Comparison of ENCODE assay signal across 21 cellular contexts in the genomic region with DNA sequence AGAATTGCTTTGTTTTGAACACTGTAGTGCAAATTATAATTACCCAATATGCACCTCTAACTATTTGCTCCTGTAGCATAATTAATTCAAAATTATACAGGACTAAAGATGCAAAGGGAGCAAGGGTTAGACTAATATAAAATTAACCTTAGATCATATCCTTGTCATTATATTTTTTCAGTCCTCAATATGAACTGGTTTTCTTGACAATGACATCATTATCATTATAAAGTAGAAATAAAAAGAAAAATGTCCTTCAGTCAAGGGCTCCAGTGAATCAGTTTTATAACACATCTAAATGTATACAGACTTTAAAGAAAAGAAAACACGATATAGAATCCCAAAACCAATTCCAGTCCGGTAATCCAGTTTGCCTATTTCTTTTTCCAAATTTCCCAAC. TPM values are rescaled to one million over a fixed set of nuclear protein-coding genes. Genes with fewer than 3 reads are reported as not detected.
DNase-seq lines count a peak whose midpoint lies in the region; ATAC-seq, FAIRE-seq and TF ChIP-seq lines count a peak whose summit lies in the region.
"Had no signal": no experiment of that assay in that cellular context is flagged by ENCODE, and none has a peak within 500 bp of the region (broad histone marks: within the 10 kb centered on the region; RNA-seq: fewer than 3 reads in every experiment).

No MANE protein-coding gene starts in this region.

- DNase-seq in A549 (ENCODE audit: low read depth in 1 of 2, low spot score in 1 of 2) (no peak), endodermal cell (no peak), upper lobe of left lung (no peak), NCI-H526 treated with DMSO at 0.1 percent for 48 hours (lab: John Stamatoyannopoulos, UW) (no peak), Ammon's horn (ENCODE audit: low spot score) (no peak), anterior cingulate cortex (lab: John Stamatoyannopoulos, UW) (no peak)
- DNase-seq: 8988T; BE2C; CD8-positive, alpha-beta T cell; COR-L47; DMS153; DMS79 treated with DMSO at 0.1 percent for 48 hours; KBM-7 had no signal

- H3K9ac ChIP-seq in endodermal cell (ENCODE audit: extremely low read depth, low read length, poor library complexity, severe bottlenecking): no peak overlapping the region

- FAIRE-seq in A549 (lab: Jason Lieb, UNC): no peak
- FAIRE-seq: D721Med, G401.6, GM12892, GM19239 had no signal

- 93% methylated on average over 2 of the region's 2 CpGs for WGBS in A549 (ENCODE audit: missing lambda C conversion rate)
- WGBS in endodermal cell (ENCODE audit: insufficient coverage in 1 of 2, insufficient read length in 1 of 2), 2 experiments: 86% methylated on average over 2 of the region's 2 CpGs; no CpG with 5 or more reads in 1 of the 2 experiments
- WGBS in upper lobe of left lung, 2 donors: 93 to 94% methylated on average over 2 of the region's 2 CpGs

- no peak for TF ChIP-seq RAD21 in A549 (conservative IDR thresholded peaks at IDR 0.05 in 1 of 2, IDR thresholded peaks at IDR 0.05 in 1 of 2)

- peak overlapping the region; percentile 72 to 88; a peak in 4 of 6 replicates for H3K27ac ChIP-seq in A549
- no peak overlapping the region for H3K27ac ChIP-seq in HEK293 (ENCODE audit: extremely low read depth, low read depth, low read length)
- peak overlapping the region; percentile 36 for H3K27ac ChIP-seq in endodermal cell (ENCODE audit: low read depth, low read length)
- H3K27ac ChIP-seq in upper lobe of left lung: peak overlapping the region in 3 of 4 donors; percentile 59 to 81 (median 65)
- H3K27ac ChIP-seq: C4-2B, HL-60 had no signal

- CTCF ChIA-PET in A549 (lab: Yijun Ruan, JAX) (no interaction called here), HEK293 (lab: Yijun Ruan, JAX) (no interaction called here)

- no peaks in the 10 kb centered on the region for H3K27me3 ChIP-seq in endodermal cell (ENCODE audit: control insufficient read depth, insufficient read depth, low read length, poor library complexity, severe bottlenecking)
- H3K27me3 ChIP-seq in upper lobe of left lung: no peaks in the 10 kb centered on the region
- H3K27me3 ChIP-seq: BE2C had no signal

- ATAC-seq in A549 (no peak), upper lobe of left lung (ENCODE audit: low FRiP score in 2 of 2) (no peak)
- ATAC-seq: CD8-positive, alpha-beta T cell; HCT116 had no signal

- H3K27ac Mint-ChIP-seq in endodermal cell: no peak overlapping the region

- H3K36me3 ChIP-seq in HEK293 (ENCODE audit: control insufficient read depth in 2 of 2, insufficient read depth in 1 of 2, low read length in 2 of 2) (no peaks in the 10 kb centered on the region), endodermal cell (ENCODE audit: control insufficient read depth, insufficient read depth, low read length) (no peaks in the 10 kb centered on the region), upper lobe of left lung (no peaks in the 10 kb centered on the region)
- H3K36me3 ChIP-seq: BE2C had no signal

- no peak overlapping the region for H3K4me3 Mint-ChIP-seq in endodermal cell
- H3K4me3 Mint-ChIP-seq: CD8-positive, alpha-beta T cell had no signal

- H3K9me3 ChIP-seq in A549 (no peaks in the 10 kb centered on the region), HEK293 (ENCODE audit: control insufficient read depth, insufficient read depth, low read depth, low read length) (no peaks in the 10 kb centered on the region), endodermal cell (ENCODE audit: control insufficient read depth, low read length) (no peaks in the 10 kb centered on the region), upper lobe of left lung (no peaks in the 10 kb centered on the region)
- H3K9me3 ChIP-seq: BE2C had no signal

- H3K4me2 ChIP-seq in A549: peak overlapping the region; percentile 5; the same call in 1 of the 3 replicates

- no peaks in the 10 kb centered on the region for H3K4me1 Mint-ChIP-seq in endodermal cell

- TF ChIP-seq CTCF in A549 (IDR thresholded peaks at IDR 0.05) (no peak), HEK293 (tag by site-specific recombination; IDR thresholded peaks at IDR 0.05) (no peak), endodermal cell (conservative IDR thresholded peaks at IDR 0.05) (no peak), upper lobe of left lung (IDR thresholded peaks at IDR 0.05) (no peak)

- no peaks in the 10 kb centered on the region for H3K9me3 Mint-ChIP-seq in endodermal cell
- H3K9me3 Mint-ChIP-seq: CD8-positive, alpha-beta T cell had no signal

- TF ChIP-seq POLR2A in A549 (IDR thresholded peaks at IDR 0.05; ENCODE audit: low read length): no peak
- no peak for TF ChIP-seq POLR2A in upper lobe of left lung (IDR thresholded peaks at IDR 0.05)

- no peak overlapping the region for H3K4me3 ChIP-seq in A549
- H3K4me3 ChIP-seq in HEK293 (ENCODE audit: low read depth, low read length): no peak overlapping the region
- no peak overlapping the region for H3K4me3 ChIP-seq in endodermal cell (ENCODE audit: low read length)
- no peak overlapping the region for H3K4me3 ChIP-seq in upper lobe of left lung

- TF ChIP-seq EP300 in A549 (IDR thresholded peaks at IDR 0.05) (no peak), upper lobe of left lung (IDR thresholded peaks at IDR 0.05) (no peak)

- H3K27me3 Mint-ChIP-seq in endodermal cell (ENCODE audit: insufficient read depth): no peaks in the 10 kb centered on the region

- no peaks in the 10 kb centered on the region for H3K36me3 Mint-ChIP-seq in endodermal cell (ENCODE audit: low read depth)
- H3K36me3 Mint-ChIP-seq: CD8-positive, alpha-beta T cell had no signal

- POLR2A ChIA-PET in A549 (lab: Yijun Ruan, JAX): no interaction called here
- POLR2A ChIA-PET in HEK293 (lab: Yijun Ruan, JAX): no interaction called here

- H3K4me1 ChIP-seq in A549 (peaks cover 28% of the 10 kb centered on the region), HEK293 (ENCODE audit: control insufficient read depth, insufficient read depth, low read length) (peaks cover 10% of the 10 kb centered on the region), endodermal cell (ENCODE audit: control insufficient read depth, insufficient read depth, low read length) (no peaks in the 10 kb centered on the region), upper lobe of left lung (peaks cover 44 to 64% (median 54%) of the 10 kb centered on the region in 4 donors)

TF ChIP-seq in A549, 52 proteins besides CTCF, POLR2A, EP300 and RAD21 (continues in another document):
- TF ChIP-seq, protein P1, sequence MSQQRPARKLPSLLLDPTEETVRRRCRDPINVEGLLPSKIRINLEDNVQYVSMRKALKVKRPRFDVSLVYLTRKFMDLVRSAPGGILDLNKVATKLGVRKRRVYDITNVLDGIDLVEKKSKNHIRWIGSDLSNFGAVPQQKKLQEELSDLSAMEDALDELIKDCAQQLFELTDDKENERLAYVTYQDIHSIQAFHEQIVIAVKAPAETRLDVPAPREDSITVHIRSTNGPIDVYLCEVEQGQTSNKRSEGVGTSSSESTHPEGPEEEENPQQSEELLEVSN (IDR thresholded peaks at IDR 0.05; ENCODE audit: borderline replicate concordance, low read depth): no peak
- TF ChIP-seq RARB (CRISPR knock-in tag; IDR thresholded peaks at IDR 0.05): no peak
- TF ChIP-seq HOXA7 (CRISPR knock-in tag; IDR thresholded peaks at IDR 0.05): no peak
- no peak for TF ChIP-seq BHLHE40 (IDR thresholded peaks at IDR 0.05; ENCODE audit: low read depth, low read length)
- TF ChIP-seq MAZ (IDR thresholded peaks at IDR 0.05; ENCODE audit: borderline replicate concordance, low read depth, low read length): no peak
- TF ChIP-seq JUN (IDR thresholded peaks at IDR 0.05): no peak
- TF ChIP-seq ZC3H11A (IDR thresholded peaks at IDR 0.05): no peak
- no peak for TF ChIP-seq JUNB (IDR thresholded peaks at IDR 0.05)
- TF ChIP-seq KDM1A (IDR thresholded peaks at IDR 0.05; ENCODE audit: low read depth): no peak

TF ChIP-seq in HEK293, 187 proteins besides CTCF, POLR2A, EP300 and RAD21:
- TF ChIP-seq ZNF214 (tag by site-specific recombination; IDR thresholded peaks at IDR 0.05; ENCODE audit: borderline replicate concordance): no peak
- peak; percentile 35; the same call in 1 of the 2 replicates for TF ChIP-seq ATF2 (tag by site-specific recombination; IDR thresholded peaks at IDR 0.05; ENCODE audit: low read depth)

RNA-seq across cellular contexts. Expression of gene DPYD, which starts 15.7 kb away (rescaled TPM):
- polyA plus RNA-seq in A549 (2011; rRNA removed) (6.9 and 7.5 TPM in 2 replicates), A549 (2017; fragmentation: RNase III; extraction: RNeasy Plus Mini Kit Qiagen cat#74134 plus additional on column Dnase treatment) (5.1 to 5.9 TPM (median 5.3 TPM) in 3 replicates)
- 1.6 and 1.8 TPM in 2 replicates for polyA plus RNA-seq in A549 (2012; cell fraction: cytosol; rRNA removed)
- polyA plus RNA-seq in A549 (2012; cell fraction: nucleus; rRNA removed): 1.5 and 2.3 TPM in 2 replicates
- polyA minus RNA-seq in A549 (2011; rRNA and poly(A)+ RNA removed): 13.6 and 16.5 TPM in 2 replicates
- total RNA-seq in endodermal cell (10 to 100 TPM in 1 of 2 donors, 1 to 10 TPM in 1; 9.2 to 17.5 TPM), upper lobe of left lung (100 to 1,000 TPM in 2 of 6 donors, 10 to 100 TPM in 4; 60.9 to 106 (median 79.7) TPM)
- 4.2 TPM for polyA plus RNA-seq in endodermal cell (2013, experiment 1 of 2)
- 4.9 TPM for polyA plus RNA-seq in endodermal cell (2013, experiment 2 of 2)
